In the genomic region with DNA sequence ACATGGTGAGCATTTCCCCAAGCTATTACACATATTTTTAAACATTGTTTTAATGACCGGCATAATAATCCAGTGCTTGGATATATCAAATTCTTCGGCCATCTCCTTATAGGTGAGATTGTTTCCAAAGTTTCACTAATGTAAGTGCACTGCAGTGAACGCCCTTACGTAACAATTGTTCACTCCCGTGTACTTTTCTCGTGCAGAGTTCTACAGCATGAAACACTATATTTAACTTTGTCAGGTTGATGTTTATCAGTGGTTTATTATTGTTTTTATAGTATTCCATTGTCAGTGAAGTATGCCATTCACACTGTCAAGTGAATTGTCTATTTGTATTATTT, we compare ENCODE assay signal across 1 cellular context.
TF ChIP-seq lines count a peak whose summit lies in the region.

No MANE protein-coding gene starts in this region.

TF ChIP-seq in H1, 55 proteins besides CTCF, POLR2A, EP300 and RAD21:
- TF ChIP-seq GABPA (IDR thresholded peaks at IDR 0.05; ENCODE audit: borderline replicate concordance, insufficient read depth, low read length) (no peak), TAF1 (IDR thresholded peaks at IDR 0.05; ENCODE audit: low read depth, low read length) (no peak), RXRA (IDR thresholded peaks at IDR 0.05; ENCODE audit: insufficient read depth, low read depth, low read length) (no peak), KDM4A (IDR thresholded peaks at IDR 0.05; ENCODE audit: low read depth, low read length, severe bottlenecking) (no peak), TBP (IDR thresholded peaks at IDR 0.05; ENCODE audit: low read depth, low read length) (no peak)
